21 cellular contexts compared by ENCODE assay signal in the genomic region with DNA sequence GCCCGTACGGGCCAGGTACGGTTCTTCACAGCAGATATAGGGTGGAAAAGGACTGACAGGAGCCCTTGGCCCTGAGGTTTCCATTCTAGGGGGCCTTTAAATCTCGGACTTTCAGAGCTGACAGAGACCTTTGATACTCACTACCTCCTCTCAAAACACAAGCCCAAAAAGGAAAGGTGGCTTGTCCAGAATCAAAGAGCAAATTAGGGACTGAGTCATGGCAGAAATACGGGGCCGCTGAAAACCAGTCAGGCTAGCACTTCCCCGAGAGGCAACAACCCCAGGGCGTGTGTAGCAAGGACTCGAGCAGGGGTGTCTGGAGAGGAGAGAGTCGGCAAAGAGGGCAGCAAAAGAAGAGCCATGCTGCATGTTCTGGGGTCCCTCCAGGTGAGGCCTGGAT. TPM values are rescaled to one million over a fixed set of nuclear protein-coding genes. Genes with fewer than 3 reads are reported as not detected.
"Had no signal": no experiment of that assay in that cellular context is flagged by ENCODE, and none has a peak within 500 bp of the region (broad histone marks: within the 10 kb centered on the region; RNA-seq: fewer than 3 reads in every experiment).

No MANE protein-coding gene starts in this region.

RNA-seq across cellular contexts. Expression of a gene that starts 24.7 kb away (rescaled TPM):
- total RNA-seq: activated naive CD4-positive, alpha-beta T cell treated with anti-CD3 and anti-CD28 coated beads for 36 hours; activated naive CD4-positive, alpha-beta T cell treated with anti-CD3 and anti-CD28 coated beads, Interleukin-2, amount 50 U/mL, for 72 hours; activated naive CD8-positive, alpha-beta T cell treated with anti-CD3 and anti-CD28 coated beads for 36 hours; activated naive CD8-positive, alpha-beta T cell treated with anti-CD3 and anti-CD28 coated beads, Interleukin-2, amount 10 ng/mL, durations not matched to agents 7 days and 5 days; activated T-cell treated with anti-CD3 and anti-CD28 coated beads, Interleukin-2, amount 50 U/mL, for 4 hours; activated T-cell treated with anti-CD3 and anti-CD28 coated beads, Interleukin-2, amount 50 U/mL, for 72 hours; activated T-helper 1 cell treated with anti-CD3 and anti-CD28 coated beads, Interleukin-12 subunit alpha, Interleukin-12 subunit beta, Interleukin-2, Interleukin-4 antibody, amounts not matched to agents 30 ng/mL and 10 ng/mL and 1 ng/mL, durations not matched to agents 14 hours and 24 hours and 36 hours; activated T-helper 17 cell treated with anti-CD3 and anti-CD28 coated beads, Interleukin-2, amount 50 U/mL, for 72 hours; activated T-helper 2 cell treated with anti-CD3 and anti-CD28 coated beads, Interferon-gamma antibody, Interleukin-2, Interleukin-4, amounts not matched to agents 10 μg/mL and 5 μg/mL and 100 μg/mL, durations not matched to agents 14 hours and 24 hours and 36 hours; adrenal gland; aorta; ascending aorta; astrocyte; body of pancreas; breast epithelium; bronchial epithelial cell; cardiac muscle cell; cardiac septum; cerebellum; chondrocyte had no signal
- polyA plus RNA-seq: adipose tissue, adrenal gland, aorta, cardiac muscle cell had no signal

RNA-seq across cellular contexts. Expression of a gene that starts 33.4 kb away (rescaled TPM):
- total RNA-seq: activated naive CD4-positive, alpha-beta T cell treated with anti-CD3 and anti-CD28 coated beads for 36 hours; activated naive CD4-positive, alpha-beta T cell treated with anti-CD3 and anti-CD28 coated beads, Interleukin-2, amount 50 U/mL, for 72 hours; activated naive CD8-positive, alpha-beta T cell treated with anti-CD3 and anti-CD28 coated beads for 36 hours; activated naive CD8-positive, alpha-beta T cell treated with anti-CD3 and anti-CD28 coated beads, Interleukin-2, amount 10 ng/mL, durations not matched to agents 7 days and 5 days; activated T-cell treated with anti-CD3 and anti-CD28 coated beads, Interleukin-2, amount 50 U/mL, for 4 hours; activated T-cell treated with anti-CD3 and anti-CD28 coated beads, Interleukin-2, amount 50 U/mL, for 72 hours; activated T-helper 1 cell treated with anti-CD3 and anti-CD28 coated beads, Interleukin-12 subunit alpha, Interleukin-12 subunit beta, Interleukin-2, Interleukin-4 antibody, amounts not matched to agents 30 ng/mL and 10 ng/mL and 1 ng/mL, durations not matched to agents 14 hours and 24 hours and 36 hours; activated T-helper 17 cell treated with anti-CD3 and anti-CD28 coated beads, Interleukin-2, amount 50 U/mL, for 72 hours; activated T-helper 2 cell treated with anti-CD3 and anti-CD28 coated beads, Interferon-gamma antibody, Interleukin-2, Interleukin-4, amounts not matched to agents 10 μg/mL and 5 μg/mL and 100 μg/mL, durations not matched to agents 14 hours and 24 hours and 36 hours; adrenal gland; aorta; ascending aorta; astrocyte; body of pancreas; breast epithelium; bronchial epithelial cell; cardiac muscle cell; cardiac septum; cerebellum; chondrocyte had no signal
- polyA plus RNA-seq: adipose tissue, adrenal gland, aorta, cardiac muscle cell had no signal
